In genomic region chr11:114180301-114181055, GRCh38 we compare ENCODE assay signal across 8 cellular contexts.
DNase-seq lines count a peak whose midpoint lies in the region; ATAC-seq and TF ChIP-seq lines count a peak whose summit lies in the region.

No MANE protein-coding gene starts in this region.

- peak; percentile 54 for ATAC-seq in body of pancreas
- ATAC-seq in HG02759 (IDR thresholded peaks at IDR 0.05; ENCODE audit: unreplicated experiment): no peak
- no peak for ATAC-seq in HG03108 (IDR thresholded peaks at IDR 0.05; ENCODE audit: unreplicated experiment)

- H3K4me1 ChIP-seq in body of pancreas: peaks cover 87% of the 10 kb centered on the region
- H3K4me1 ChIP-seq in testis: peaks cover 50% of the 10 kb centered on the region

- H3K27me3 ChIP-seq in body of pancreas: no peaks in the 10 kb centered on the region
- H3K27me3 ChIP-seq in testis: no peaks in the 10 kb centered on the region

- no peaks in the 10 kb centered on the region for H3K36me3 ChIP-seq in body of pancreas (replicated peaks in 1 of 2; ENCODE audit: insufficient read depth in 1 of 2, low read depth in 2 of 2)
- no peaks in the 10 kb centered on the region for H3K36me3 ChIP-seq in testis (ENCODE audit: low read depth, missing control alignments)

- no peaks in the 10 kb centered on the region for H3K9me3 ChIP-seq in body of pancreas
- no peaks in the 10 kb centered on the region for H3K9me3 ChIP-seq in testis

- WGBS in body of pancreas, 2 donors: 24 to 29% methylated on average over 7 of the region's 7 CpGs
- WGBS in testis, 2 donors: 63 to 71% methylated on average over 7 of the region's 7 CpGs

- no peak overlapping the region for H3K4me3 ChIP-seq in body of pancreas
- H3K4me3 ChIP-seq in testis: peak overlapping the region in 1 of 2 donors; percentile 14

- TF ChIP-seq POLR2A in body of pancreas (IDR thresholded peaks at IDR 0.05) (peak in 1 of 3 donors; percentile 37), testis (IDR thresholded peaks at IDR 0.05) (no peak)

- H3K27ac ChIP-seq in body of pancreas (peak overlapping the region; percentile 92 to 99 (median 97)), testis (peak overlapping the region; percentile 95 to 98)

- peak; percentile 28 for DNase-seq in DMS79 (lab: John Stamatoyannopoulos, UW)
- peak; percentile 29 to 68 (median 36) for DNase-seq in NCI-H1417 (lab: John Stamatoyannopoulos, UW)
- peak; percentile 81 to 89 (median 86) for DNase-seq in body of pancreas
- DNase-seq in left kidney (ENCODE audit: low read depth, low spot score): peak; percentile 81
- peak; percentile 73 for DNase-seq in testis
- no peak for DNase-seq in DMS114 treated with DMSO at 0.1 percent for 48 hours (lab: John Stamatoyannopoulos, UW; ENCODE audit: unreplicated experiment)

- intact Hi-C loops in body of pancreas (cut with DNase I): no loop called here
- intact Hi-C loops in testis (cut with DNase I; ENCODE audit: low total_unique reads): no loop called here

- TF ChIP-seq CTCF in body of pancreas (IDR thresholded peaks at IDR 0.05) (peak; percentile 64 to 94 (median 90)), testis (IDR thresholded peaks at IDR 0.05) (peak; percentile 35 to 53 (median 42))
